ENCODE assay signal across 18 cellular contexts in genomic region chr6:13992417-13993055, GRCh38.
DNase-seq lines count a peak whose midpoint lies in the region; ATAC-seq and TF ChIP-seq lines count a peak whose summit lies in the region.
"Had no signal": no experiment of that assay in that cellular context is flagged by ENCODE, and none has a peak within 500 bp of the region (broad histone marks: within the 10 kb centered on the region; RNA-seq: fewer than 3 reads in every experiment).

No MANE protein-coding gene starts in this region.

- WGBS in GM23248 (ENCODE audit: low coverage in 1 of 2, low lambda C conversion rate in 2 of 2, missing lambda C conversion rate in 2 of 2), 2 experiments, result 46 to 48% methylated on average over 5 of the region's 5 CpGs

- H3K27me3 ChIP-seq in GM23248 (replicated peaks; ENCODE audit: insufficient read depth), result no peaks in the 10 kb centered on the region
- no peaks in the 10 kb centered on the region for H3K27me3 ChIP-seq in PC-9 (ENCODE audit: insufficient read depth, low read depth)
- H3K27me3 ChIP-seq in CD4-positive, alpha-beta memory T cell (ENCODE audit: insufficient read depth, low read length), result no peaks in the 10 kb centered on the region
- H3K27me3 ChIP-seq: ascending aorta had no signal

- H3K4me1 ChIP-seq in GM23248 (ENCODE audit: insufficient read depth) (peaks cover 17% of the 10 kb centered on the region), PC-9 (replicated peaks; ENCODE audit: insufficient read depth) (peaks cover 24% of the 10 kb centered on the region)
- no peaks in the 10 kb centered on the region for H3K4me1 ChIP-seq in CD4-positive, alpha-beta memory T cell (ENCODE audit: insufficient read depth, low read length)
- H3K4me1 ChIP-seq: ascending aorta had no signal

- H3K27ac Mint-ChIP-seq in CD4-positive, alpha-beta memory T cell, result no peak overlapping the region
- H3K27ac Mint-ChIP-seq: activated CD4-positive, alpha-beta T cell treated with anti-CD3 and anti-CD28 coated beads, Interleukin-2, amount 10 ng/mL, durations not matched to agents 24 days and 14 days; activated T-helper 17 cell treated with anti-CD3 and anti-CD28 coated beads, Interleukin-2, amount 50 U/mL, for 72 hours; T-cell had no signal

- H3K4me3 Mint-ChIP-seq in CD4-positive, alpha-beta memory T cell, result no peak overlapping the region
- H3K4me3 Mint-ChIP-seq: activated CD4-positive, alpha-beta T cell treated with anti-CD3 and anti-CD28 coated beads, Interleukin-2, amount 10 ng/mL, durations not matched to agents 24 days and 14 days; activated T-helper 17 cell treated with anti-CD3 and anti-CD28 coated beads, Interleukin-2, amount 50 U/mL, for 72 hours; neural crest cell; T-cell had no signal

- no peak overlapping the region for H2AFZ ChIP-seq in GM23248
- H2AFZ ChIP-seq in PC-9, result no peak overlapping the region

- H3K79me2 ChIP-seq in GM23248 (ENCODE audit: insufficient read depth) (no peaks in the 10 kb centered on the region), PC-9 (ENCODE audit: low read depth) (no peaks in the 10 kb centered on the region)

- H3K27ac ChIP-seq in GM23248 (peak overlapping the region; percentile 12), PC-9 (peak overlapping the region; percentile 76)
- no peak overlapping the region for H3K27ac ChIP-seq in CD4-positive, alpha-beta memory T cell (ENCODE audit: low read depth, low read length)
- H3K27ac ChIP-seq: ascending aorta, HL-60 had no signal

- in situ Hi-C loops in GM23248 (cut with MboI), result no loop called here

- no peaks in the 10 kb centered on the region for H3K36me3 Mint-ChIP-seq in CD4-positive, alpha-beta memory T cell
- H3K36me3 Mint-ChIP-seq: T-cell had no signal

- H3K4me2 ChIP-seq in GM23248 (ENCODE audit: unreplicated experiment) (peak overlapping the region; percentile 0), PC-9 (peak overlapping the region; percentile 62)

- peaks cover 31 to 46% of the 10 kb centered on the region in 2 donors for H3K27me3 Mint-ChIP-seq in CD4-positive, alpha-beta memory T cell

- no peaks in the 10 kb centered on the region for H3K9me3 ChIP-seq in GM23248 (ENCODE audit: low read depth)
- H3K9me3 ChIP-seq in PC-9 (ENCODE audit: insufficient read depth, low read depth), result peaks cover 11% of the 10 kb centered on the region; the same call in 1 of the 2 replicates
- H3K9me3 ChIP-seq in CD4-positive, alpha-beta memory T cell (ENCODE audit: control insufficient read depth in 1 of 2, low read length in 2 of 2), result no peaks in the 10 kb centered on the region
- H3K9me3 ChIP-seq: ascending aorta had no signal

- H4K20me1 ChIP-seq in GM23248 (ENCODE audit: insufficient read depth) (no peaks in the 10 kb centered on the region), PC-9 (ENCODE audit: insufficient read depth) (no peaks in the 10 kb centered on the region)

- peak; percentile 87 for DNase-seq in GM23248
- peak; percentile 47 to 93 for DNase-seq in PC-9
- DNase-seq in erythroblast (lab: John Stamatoyannopoulos, UW), result peak; percentile 35 to 65
- DNase-seq in skeletal muscle cell (ENCODE audit: low read depth), result peak; percentile 60
- no peak for DNase-seq in CD4-positive, alpha-beta memory T cell
- DNase-seq in NCI-H1048 (lab: John Stamatoyannopoulos, UW), result no peak
- DNase-seq: activated CD4-positive, alpha-beta T cell treated with anti-CD3 and anti-CD28 coated beads, Interleukin-2, amount 10 ng/mL, durations not matched to agents 24 days and 14 days; Calu3; effector memory CD4-positive, alpha-beta T cell; hypothalamus; NCI-H1092 treated with DMSO at 0.1 percent for 48 hours; NCI-H2171 treated with DMSO at 0.1 percent for 48 hours; T-cell had no signal

- H3F3A ChIP-seq in GM23248 (ENCODE audit: insufficient read depth) (peaks cover 10% of the 10 kb centered on the region), PC-9 (ENCODE audit: insufficient read depth, low read depth) (peaks cover 23% of the 10 kb centered on the region)

- no TSS peak for BruUV-seq in PC-9 (replicated peaks; lab: Mats Ljungman, UMichigan)

- no peak for ATAC-seq in HG03196 (IDR thresholded peaks at IDR 0.05; ENCODE audit: unreplicated experiment)
- ATAC-seq: activated T-helper 17 cell treated with anti-CD3 and anti-CD28 coated beads, Interleukin-2, amount 50 U/mL, for 72 hours; T-cell had no signal

- H3K9me2 ChIP-seq in GM23248 (ENCODE audit: insufficient read depth) (no peaks in the 10 kb centered on the region), PC-9 (ENCODE audit: insufficient read depth) (no peaks in the 10 kb centered on the region)

- TF ChIP-seq POLR2A in erythroblast (IDR thresholded peaks at IDR 0.05; ENCODE audit: low read length), result no peak

- CTCF ChIA-PET in PC-9 (lab: Charles Lee), result no interaction called here
- CTCF ChIA-PET in CD4-positive, alpha-beta memory T cell (lab: Charles Lee; ENCODE audit: partially characterized antibody), result no interaction called here

- H3K9me3 Mint-ChIP-seq in CD4-positive, alpha-beta memory T cell, result no peaks in the 10 kb centered on the region
- H3K9me3 Mint-ChIP-seq: activated CD4-positive, alpha-beta T cell treated with anti-CD3 and anti-CD28 coated beads, Interleukin-2, amount 10 ng/mL, durations not matched to agents 24 days and 14 days; activated T-helper 17 cell treated with anti-CD3 and anti-CD28 coated beads, Interleukin-2, amount 50 U/mL, for 72 hours; neural crest cell; T-cell had no signal

- H3K36me3 ChIP-seq in GM23248 (ENCODE audit: low read depth) (no peaks in the 10 kb centered on the region), PC-9 (ENCODE audit: low read depth) (no peaks in the 10 kb centered on the region)
- H3K36me3 ChIP-seq in CD4-positive, alpha-beta memory T cell (ENCODE audit: insufficient read depth, low read length), result no peaks in the 10 kb centered on the region
- H3K36me3 ChIP-seq: ascending aorta had no signal

- no peak for TF ChIP-seq CTCF in PC-9 (conservative IDR thresholded peaks at IDR 0.05)

- intact Hi-C loops in PC-9 (cut with micrococcal nuclease; ENCODE audit: unreplicated experiment), result no loop called here
- intact Hi-C loops in CD4-positive, alpha-beta memory T cell (cut with micrococcal nuclease), result no loop called here

- no peak overlapping the region for H3K4me3 ChIP-seq in GM23248
- H3K4me3 ChIP-seq in PC-9, result no peak overlapping the region
- no peak overlapping the region for H3K4me3 ChIP-seq in skeletal muscle cell (ENCODE audit: low read depth, low read length)
- H3K4me3 ChIP-seq in CD4-positive, alpha-beta memory T cell (ENCODE audit: low read length in 2 of 2), result no peak overlapping the region
- H3K4me3 ChIP-seq: ascending aorta had no signal

- no peak overlapping the region for H3K9ac ChIP-seq in GM23248

- POLR2A ChIA-PET in PC-9 (lab: Charles Lee; ENCODE audit: unreplicated experiment), result no interaction called here
- POLR2A ChIA-PET in CD4-positive, alpha-beta memory T cell (lab: Charles Lee; ENCODE audit: partially characterized antibody), result no interaction called here

- no peaks in the 10 kb centered on the region for H3K4me1 Mint-ChIP-seq in CD4-positive, alpha-beta memory T cell
- H3K4me1 Mint-ChIP-seq: activated CD4-positive, alpha-beta T cell treated with anti-CD3 and anti-CD28 coated beads, Interleukin-2, amount 10 ng/mL, durations not matched to agents 24 days and 14 days; neural crest cell; T-cell had no signal

Comparison
In these comparisons a context has a peak if more than half of its experiments do, and no peak if none do; other contexts are left out.
1. DNase-seq: peak in GM23248 (single experiment), PC-9 (2 of 2), erythroblast (2 of 2) and skeletal muscle cell (single experiment); none in CD4-positive, alpha-beta memory T cell (0 of 5) and NCI-H1048 (single experiment).